ENCODE assay signal across 1 cellular context in the genomic region with DNA sequence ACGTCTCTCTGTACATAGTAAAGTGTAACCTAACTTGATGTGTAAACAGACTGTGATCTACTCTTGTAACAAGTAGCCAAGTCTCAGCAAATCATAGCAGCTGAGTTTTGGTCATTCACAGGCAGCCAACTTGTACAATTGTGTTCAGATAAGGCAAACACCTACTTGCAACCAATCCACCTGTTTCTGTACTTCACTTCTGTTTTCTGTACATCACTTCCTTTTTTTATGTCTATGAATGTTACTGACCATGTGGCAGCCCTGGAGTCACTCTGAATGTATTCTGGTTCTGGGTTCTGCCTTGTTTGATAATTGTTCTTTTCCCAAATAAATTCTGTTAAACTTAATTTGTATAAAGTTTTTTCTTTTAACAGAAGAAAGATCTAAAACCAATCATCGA.
TF ChIP-seq lines count a peak whose summit lies in the region.

No MANE protein-coding gene starts in this region.

TF ChIP-seq in SK-N-SH, 30 proteins besides CTCF, POLR2A, EP300 and RAD21 (continued from another document):
- TF ChIP-seq, protein P1, sequence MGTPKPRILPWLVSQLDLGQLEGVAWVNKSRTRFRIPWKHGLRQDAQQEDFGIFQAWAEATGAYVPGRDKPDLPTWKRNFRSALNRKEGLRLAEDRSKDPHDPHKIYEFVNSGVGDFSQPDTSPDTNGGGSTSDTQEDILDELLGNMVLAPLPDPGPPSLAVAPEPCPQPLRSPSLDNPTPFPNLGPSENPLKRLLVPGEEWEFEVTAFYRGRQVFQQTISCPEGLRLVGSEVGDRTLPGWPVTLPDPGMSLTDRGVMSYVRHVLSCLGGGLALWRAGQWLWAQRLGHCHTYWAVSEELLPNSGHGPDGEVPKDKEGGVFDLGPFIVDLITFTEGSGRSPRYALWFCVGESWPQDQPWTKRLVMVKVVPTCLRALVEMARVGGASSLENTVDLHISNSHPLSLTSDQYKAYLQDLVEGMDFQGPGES (IDR thresholded peaks at IDR 0.05; ENCODE audit: low read depth, low read length) = no peak
- TF ChIP-seq GATA2 (CRISPR knock-in tag; IDR thresholded peaks at IDR 0.05) = no peak
- TF ChIP-seq NFIC (IDR thresholded peaks at IDR 0.05; ENCODE audit: borderline replicate concordance) = no peak
- TF ChIP-seq, protein P2, sequence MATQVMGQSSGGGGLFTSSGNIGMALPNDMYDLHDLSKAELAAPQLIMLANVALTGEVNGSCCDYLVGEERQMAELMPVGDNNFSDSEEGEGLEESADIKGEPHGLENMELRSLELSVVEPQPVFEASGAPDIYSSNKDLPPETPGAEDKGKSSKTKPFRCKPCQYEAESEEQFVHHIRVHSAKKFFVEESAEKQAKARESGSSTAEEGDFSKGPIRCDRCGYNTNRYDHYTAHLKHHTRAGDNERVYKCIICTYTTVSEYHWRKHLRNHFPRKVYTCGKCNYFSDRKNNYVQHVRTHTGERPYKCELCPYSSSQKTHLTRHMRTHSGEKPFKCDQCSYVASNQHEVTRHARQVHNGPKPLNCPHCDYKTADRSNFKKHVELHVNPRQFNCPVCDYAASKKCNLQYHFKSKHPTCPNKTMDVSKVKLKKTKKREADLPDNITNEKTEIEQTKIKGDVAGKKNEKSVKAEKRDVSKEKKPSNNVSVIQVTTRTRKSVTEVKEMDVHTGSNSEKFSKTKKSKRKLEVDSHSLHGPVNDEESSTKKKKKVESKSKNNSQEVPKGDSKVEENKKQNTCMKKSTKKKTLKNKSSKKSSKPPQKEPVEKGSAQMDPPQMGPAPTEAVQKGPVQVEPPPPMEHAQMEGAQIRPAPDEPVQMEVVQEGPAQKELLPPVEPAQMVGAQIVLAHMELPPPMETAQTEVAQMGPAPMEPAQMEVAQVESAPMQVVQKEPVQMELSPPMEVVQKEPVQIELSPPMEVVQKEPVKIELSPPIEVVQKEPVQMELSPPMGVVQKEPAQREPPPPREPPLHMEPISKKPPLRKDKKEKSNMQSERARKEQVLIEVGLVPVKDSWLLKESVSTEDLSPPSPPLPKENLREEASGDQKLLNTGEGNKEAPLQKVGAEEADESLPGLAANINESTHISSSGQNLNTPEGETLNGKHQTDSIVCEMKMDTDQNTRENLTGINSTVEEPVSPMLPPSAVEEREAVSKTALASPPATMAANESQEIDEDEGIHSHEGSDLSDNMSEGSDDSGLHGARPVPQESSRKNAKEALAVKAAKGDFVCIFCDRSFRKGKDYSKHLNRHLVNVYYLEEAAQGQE (IDR thresholded peaks at IDR 0.05; ENCODE audit: low read depth, low read length) = no peak
- TF ChIP-seq JUND (IDR thresholded peaks at IDR 0.05) = no peak
- TF ChIP-seq TEAD4 (IDR thresholded peaks at IDR 0.05; ENCODE audit: borderline replicate concordance, insufficient read depth) = no peak
- TF ChIP-seq ELF1 (IDR thresholded peaks at IDR 0.05) = no peak
- no peak for TF ChIP-seq CHD2 (IDR thresholded peaks at IDR 0.05; ENCODE audit: low read length, partially characterized antibody)
- no peak for TF ChIP-seq SMC3 (IDR thresholded peaks at IDR 0.05; ENCODE audit: low read depth, low read length)
